In the genomic region with DNA sequence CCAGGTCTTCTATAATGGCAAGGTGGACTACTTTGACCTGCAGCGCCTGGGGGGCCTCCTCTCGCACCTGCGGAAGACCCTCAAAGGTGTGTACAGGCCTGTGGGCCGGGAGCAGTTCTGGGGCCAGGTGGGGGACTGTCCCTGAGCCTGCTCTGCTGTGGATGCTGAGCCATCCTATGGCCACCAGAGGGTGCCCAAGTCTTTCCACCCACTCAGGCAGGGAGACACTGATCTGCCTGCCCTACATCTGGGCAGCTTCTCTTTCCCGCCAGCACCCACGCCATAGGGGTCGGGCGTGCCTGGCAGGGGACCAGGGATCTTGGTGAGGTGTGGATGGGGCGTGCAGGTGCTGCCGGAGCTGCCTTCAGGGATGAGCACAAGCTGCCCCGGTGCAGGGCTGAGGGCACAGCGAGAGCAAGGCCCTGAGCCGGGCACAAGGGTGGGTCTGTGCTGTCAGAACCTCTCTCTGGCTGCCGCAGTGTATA, we compare ENCODE assay signal across 8 cellular contexts. TPM values are rescaled to one million over a fixed set of nuclear protein-coding genes. Genes with fewer than 3 reads are reported as not detected.
DNase-seq lines count a peak whose midpoint lies in the region; ATAC-seq and TF ChIP-seq lines count a peak whose summit lies in the region.

No MANE protein-coding gene starts in this region.

- in situ Hi-C loops in GM13976 (cut with MboI; ENCODE audit: low sequenced_read_pairs, unreplicated experiment): no loop called here

- TF ChIP-seq EP300 in gastroesophageal sphincter (IDR thresholded peaks at IDR 0.05): no peak

- DNase-seq in AG04449 (ENCODE audit: low read depth, low spot score) (no peak), GM13976 (ENCODE audit: low spot score) (peak; percentile 94), HUDEP-2 (lab: John Stamatoyannopoulos, UW; ENCODE audit: unreplicated experiment in 76 of 76) (peak in 60 of 76 experiments; percentile 9 to 69 (median 45)), RWPE1 (ENCODE audit: low spot score) (peak; percentile 58), posterior cingulate gyrus (peak in 9 of 10 donors; percentile 56 to 96 (median 70))
- peak; percentile 47 for DNase-seq in activated gamma-delta T cell treated with anti-CD3 and anti-CD28 coated beads, Interleukin-2, amount 50 U/mL, for 16 hours (ENCODE audit: low read depth)

- no peak for TF ChIP-seq POLR2A in gastroesophageal sphincter (IDR thresholded peaks at IDR 0.05)

- no peaks in the 10 kb centered on the region for H3K27me3 ChIP-seq in gastroesophageal sphincter

- peaks cover 0 to 6% (median 0%) of the 10 kb centered on the region in 3 donors for H3K4me1 ChIP-seq in gastroesophageal sphincter

- H3K27ac ChIP-seq in RWPE1 (peak overlapping the region; percentile 10; the same call in 1 of the 2 replicates), gastroesophageal sphincter (no peak overlapping the region)

- CTCF ChIA-PET in AG04449 (lab: Yijun Ruan, JAX): interaction anchor here (0.9 to 7.8 kb wide), 14 partner anchors 10 to 226 kb away, joined by 3 to 74 read pairs (median 4); a partner anchor contains a TSS
- CTCF ChIA-PET in RWPE1 (lab: Yijun Ruan, JAX): interaction anchor here (0.6 to 0.9 kb wide), 3 partner anchors 95 to 202 kb away, joined by 3 to 4 read pairs (median 3); no protein-coding TSS in a partner anchor

- H3K4me3 ChIP-seq in AG04449 (ENCODE audit: low read depth, low read length) (no peak overlapping the region), gastroesophageal sphincter (no peak overlapping the region)

- peak; percentile 82 for ATAC-seq in gastroesophageal sphincter
- ATAC-seq in GM19455 (IDR thresholded peaks at IDR 0.05; ENCODE audit: unreplicated experiment): no peak

- peaks cover 0 to 99% of the 10 kb centered on the region in 2 donors for H3K36me3 ChIP-seq in gastroesophageal sphincter

- TF ChIP-seq CTCF in AG04449 (IDR thresholded peaks at IDR 0.05; ENCODE audit: insufficient read depth, low read length, missing control alignments) (peak; percentile 90), GM13976 (IDR thresholded peaks at IDR 0.05; ENCODE audit: borderline replicate concordance, control extremely low read depth, extremely low read depth, insufficient read depth, missing control alignments) (peak; percentile 94), RWPE1 (conservative IDR thresholded peaks at IDR 0.05; ENCODE audit: low read depth) (peak; percentile 84), gastroesophageal sphincter (IDR thresholded peaks at IDR 0.05) (peak in 3 of 4 experiments; percentile 73 to 85 (median 80))

- POLR2A ChIA-PET in AG04449 (lab: Yijun Ruan, JAX): no interaction called here
- POLR2A ChIA-PET in RWPE1 (lab: Yijun Ruan, JAX; ENCODE audit: low non-redundant PET): no interaction called here

- no peaks in the 10 kb centered on the region for H3K9me3 ChIP-seq in gastroesophageal sphincter

- 72% methylated on average over 5 of the region's 14 CpGs; no CpG with 5 or more reads in 1 of the 2 donors for WGBS in gastroesophageal sphincter (ENCODE audit: low coverage in 1 of 2), 2 donors

- intact Hi-C loops in posterior cingulate gyrus (cut with DNase I): loop anchor here (10.0 kb wide), 1 partner anchor 201 kb away; a partner anchor contains a TSS

RNA-seq across cellular contexts. Expression of a gene that starts 14.1 kb away (rescaled TPM):
- total RNA-seq in gastroesophageal sphincter: 10 to 100 TPM; 18.5 to 31.2 (median 21.8) TPM

RNA-seq across cellular contexts. Expression of a gene that starts 14.2 kb away (rescaled TPM):
- 1 to 10 TPM in 3 of 4 donors, under 1 TPM in 1; 0.89 to 7.3 (median 4.4) TPM for total RNA-seq in gastroesophageal sphincter

RNA-seq across cellular contexts. Expression of a gene that starts 16.0 kb away (rescaled TPM):
- under 1 TPM in 2 of 4 donors, not detected in 2; 0.27 to 0.31 TPM for total RNA-seq in gastroesophageal sphincter

RNA-seq across cellular contexts. Expression of a gene that starts 20.3 kb away (rescaled TPM):
- 10 to 100 TPM; 15.6 to 20.5 (median 17.3) TPM for total RNA-seq in gastroesophageal sphincter

RNA-seq across cellular contexts. Expression of a gene that starts 29.3 kb away (rescaled TPM):
- 10 to 100 TPM; 61.4 to 80.2 (median 71.5) TPM for total RNA-seq in gastroesophageal sphincter
